ENCODE assay signal across 14 cellular contexts in the genomic region with DNA sequence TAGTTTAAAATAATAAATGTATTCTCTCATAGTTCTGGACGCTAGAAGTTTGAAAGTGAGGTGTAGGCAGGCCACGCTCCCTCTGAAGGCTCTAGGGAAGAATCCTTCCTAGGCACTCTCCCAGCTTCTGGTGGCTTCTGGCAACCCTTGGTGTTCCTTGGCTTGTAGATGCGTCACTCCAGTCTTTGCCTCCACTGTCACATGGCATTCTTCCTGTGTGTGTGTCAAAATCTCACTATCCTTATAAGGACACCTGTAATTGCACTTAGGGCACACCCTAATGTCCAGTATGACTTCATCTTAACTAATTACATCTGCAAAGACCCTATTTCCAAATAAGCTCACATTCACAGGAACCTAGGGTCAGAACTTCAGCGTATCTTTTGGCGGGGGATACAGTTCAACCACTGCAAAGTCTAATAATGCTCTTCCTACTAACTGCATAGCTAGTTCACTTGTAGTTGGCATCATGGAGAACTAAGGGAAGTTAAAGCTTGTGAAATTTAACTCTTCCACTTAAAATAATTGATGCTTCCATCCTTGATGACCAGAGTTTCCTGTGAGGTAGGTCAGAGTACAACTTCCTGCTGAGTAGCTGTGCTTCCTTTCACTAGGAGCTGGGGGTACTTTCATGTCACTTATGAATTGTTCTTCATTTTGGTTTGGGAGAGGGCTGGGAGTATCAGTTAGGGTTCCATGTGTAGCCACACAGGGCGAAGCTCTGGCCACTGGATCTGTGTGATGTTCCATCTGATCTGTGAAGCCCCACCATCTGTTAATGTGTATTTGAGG. TPM values are rescaled to one million over a fixed set of nuclear protein-coding genes. Genes with fewer than 3 reads are reported as not detected.
DNase-seq lines count a peak whose midpoint lies in the region; ATAC-seq and TF ChIP-seq lines count a peak whose summit lies in the region.
"Had no signal": no experiment of that assay in that cellular context is flagged by ENCODE, and none has a peak within 500 bp of the region (broad histone marks: within the 10 kb centered on the region; RNA-seq: fewer than 3 reads in every experiment).

No MANE protein-coding gene starts in this region.

- no peak for TF ChIP-seq CTCF in colonic mucosa (IDR thresholded peaks at IDR 0.05)
- TF ChIP-seq CTCF in left lung (IDR thresholded peaks at IDR 0.05): no peak
- no peak for TF ChIP-seq CTCF in thoracic aorta (IDR thresholded peaks at IDR 0.05)

- intact Hi-C loops in colonic mucosa (cut with DNase I) (loop anchor here (10.0 kb wide), 1 partner anchor 270 kb away; no protein-coding TSS in a partner anchor), left lung (cut with DNase I) (no loop called here)

- peak; percentile 25 for DNase-seq in DMS 273 (lab: John Stamatoyannopoulos, UW; ENCODE audit: unreplicated experiment)
- DNase-seq in DMS 273 treated with DMSO at 0.1 percent for 48 hours (lab: John Stamatoyannopoulos, UW): no peak
- DNase-seq in colonic mucosa: no peak
- DNase-seq in left lung: no peak
- DNase-seq in thoracic aorta (ENCODE audit: low spot score): no peak
- DNase-seq in COLO668 (lab: John Stamatoyannopoulos, UW; ENCODE audit: unreplicated experiment): no peak
- DNase-seq: 8988T; activated T-cell treated with anti-CD3 and anti-CD28 coated beads, Interleukin-2, amount 50 U/mL, for 4 hours; endodermal cell; NCI-H1092; pancreas; T-helper 9 cell had no signal

- H3K9me3 ChIP-seq in colonic mucosa (no peaks in the 10 kb centered on the region), left lung (no peaks in the 10 kb centered on the region), thoracic aorta (no peaks in the 10 kb centered on the region)
- H3K9me3 ChIP-seq: pancreas had no signal

- ATAC-seq in left lung (no peak), thoracic aorta (ENCODE audit: insufficient number of reproducible peaks, low FRiP score, low read depth) (peak; percentile 67), GM21526 (IDR thresholded peaks at IDR 0.05; ENCODE audit: low FRiP score, unreplicated experiment) (no peak), HG03521 (IDR thresholded peaks at IDR 0.05; ENCODE audit: unreplicated experiment) (no peak)
- ATAC-seq: activated T-cell treated with anti-CD3 and anti-CD28 coated beads, Interleukin-2, amount 50 U/mL, for 4 hours; pancreas had no signal

- peaks cover 7% of the 10 kb centered on the region for H3K36me3 ChIP-seq in colonic mucosa
- H3K36me3 ChIP-seq in left lung: peaks cover 0 to 59% of the 10 kb centered on the region in 2 donors
- peaks cover 22% of the 10 kb centered on the region for H3K36me3 ChIP-seq in thoracic aorta

- no peaks in the 10 kb centered on the region for H3K27me3 ChIP-seq in colonic mucosa
- no peaks in the 10 kb centered on the region for H3K27me3 ChIP-seq in left lung
- H3K27me3 ChIP-seq in thoracic aorta (replicated peaks; ENCODE audit: insufficient read depth): no peaks in the 10 kb centered on the region
- H3K27me3 ChIP-seq: pancreas had no signal

- H3K27ac ChIP-seq in colonic mucosa (peak overlapping the region; percentile 5), left lung (peak overlapping the region; percentile 45 to 73), thoracic aorta (peak overlapping the region; percentile 80 to 91)

- H3K4me3 ChIP-seq in colonic mucosa (no peak overlapping the region), left lung (no peak overlapping the region), thoracic aorta (no peak overlapping the region)
- H3K4me3 ChIP-seq: pancreas had no signal

- H3K9ac ChIP-seq in colonic mucosa (ENCODE audit: low read depth in 2 of 2, low read length in 2 of 2): no peak overlapping the region

- H3K4me1 ChIP-seq in colonic mucosa (peaks cover 12% of the 10 kb centered on the region), left lung (peaks cover 22 to 61% of the 10 kb centered on the region in 2 donors), thoracic aorta (ENCODE audit: control insufficient read depth in 1 of 2, low read depth in 2 of 2) (peaks cover 49 to 59% of the 10 kb centered on the region in 2 donors)

RNA-seq across cellular contexts. Expression of a gene that starts 10.4 kb away (rescaled TPM):
- total RNA-seq in colonic mucosa (100 to 1,000 TPM; 207 to 269 TPM), left lung (100 to 1,000 TPM; 152 to 183 TPM), thoracic aorta (100 to 1,000 TPM; 174 to 175 TPM)

Comparison
In these comparisons a context has a peak if more than half of its experiments do, and no peak if none do; other contexts are left out.
1. H3K27ac ChIP-seq: peak in every context shown above with its lines; median percentile 86 in thoracic aorta; 59 in left lung; 5 in colonic mucosa.